29 cellular contexts compared by ENCODE assay signal in the genomic region with DNA sequence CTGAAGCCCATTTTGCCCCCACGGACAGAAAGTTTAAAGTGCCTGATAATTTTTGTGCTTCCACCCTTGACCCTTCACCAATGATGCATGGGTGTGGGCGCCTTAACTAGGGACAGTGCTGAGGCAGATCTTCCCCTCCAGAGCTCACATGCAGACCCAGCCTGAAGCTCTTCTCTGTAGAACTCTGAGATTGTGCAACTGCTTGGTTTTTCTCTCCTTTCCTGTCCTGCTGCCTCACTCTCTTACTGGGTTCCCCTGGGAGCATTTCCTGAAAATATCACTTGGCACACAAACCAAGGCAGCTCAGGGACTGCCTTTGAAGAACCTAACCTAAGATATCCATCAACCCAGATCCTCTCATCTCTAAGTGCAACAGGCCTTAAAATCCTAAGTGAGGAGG.
DNase-seq lines count a peak whose midpoint lies in the region; ATAC-seq, FAIRE-seq and TF ChIP-seq lines count a peak whose summit lies in the region.
"Had no signal": no experiment of that assay in that cellular context is flagged by ENCODE, and none has a peak within 500 bp of the region (broad histone marks: within the 10 kb centered on the region; RNA-seq: fewer than 3 reads in every experiment).

No MANE protein-coding gene starts in this region.

- H3K9me3 Mint-ChIP-seq in activated naive CD8-positive, alpha-beta T cell (ENCODE audit: low read depth): no peaks in the 10 kb centered on the region
- H3K9me3 Mint-ChIP-seq in activated naive CD8-positive, alpha-beta T cell treated with anti-CD3 and anti-CD28 coated beads, Interleukin-2, amount 50 U/mL, for 24 hours: peaks cover 23% of the 10 kb centered on the region
- peaks cover 6% of the 10 kb centered on the region for H3K9me3 Mint-ChIP-seq in endothelial cell (ENCODE audit: unreplicated experiment)

- H3K27ac Mint-ChIP-seq in activated naive CD8-positive, alpha-beta T cell: peak overlapping the region; percentile 5
- no peak overlapping the region for H3K27ac Mint-ChIP-seq in activated naive CD8-positive, alpha-beta T cell treated with anti-CD3 and anti-CD28 coated beads, Interleukin-2, amount 50 U/mL, for 24 hours
- H3K27ac Mint-ChIP-seq in endothelial cell (ENCODE audit: unreplicated experiment): no peak overlapping the region
- H3K27ac Mint-ChIP-seq: HFFc6, WTC11 had no signal

- no peaks in the 10 kb centered on the region for H3K36me3 ChIP-seq in effector memory CD4-positive, alpha-beta T cell (ENCODE audit: control insufficient read depth, insufficient read depth, low read length)
- H3K36me3 ChIP-seq: BE2C, left lung had no signal

- no peak overlapping the region for H3K4me3 Mint-ChIP-seq in activated naive CD8-positive, alpha-beta T cell
- no peak overlapping the region for H3K4me3 Mint-ChIP-seq in activated naive CD8-positive, alpha-beta T cell treated with anti-CD3 and anti-CD28 coated beads, Interleukin-2, amount 50 U/mL, for 24 hours
- H3K4me3 Mint-ChIP-seq in endothelial cell (ENCODE audit: unreplicated experiment): peak overlapping the region; percentile 39
- H3K4me3 Mint-ChIP-seq: HFFc6, naive B cell, WTC11 had no signal

- H3K27ac ChIP-seq in effector memory CD4-positive, alpha-beta T cell (ENCODE audit: insufficient read depth, low read length, poor library complexity, severe bottlenecking): no peak overlapping the region
- H3K27ac ChIP-seq: A549, left lung had no signal

- no peaks in the 10 kb centered on the region for H3K27me3 Mint-ChIP-seq in activated naive CD8-positive, alpha-beta T cell
- H3K27me3 Mint-ChIP-seq in activated naive CD8-positive, alpha-beta T cell treated with anti-CD3 and anti-CD28 coated beads, Interleukin-2, amount 50 U/mL, for 24 hours: no peaks in the 10 kb centered on the region
- peaks cover 7% of the 10 kb centered on the region for H3K27me3 Mint-ChIP-seq in endothelial cell (ENCODE audit: unreplicated experiment)
- H3K27me3 Mint-ChIP-seq: naive B cell had no signal

- no peak for ATAC-seq in activated naive CD8-positive, alpha-beta T cell treated with anti-CD3 and anti-CD28 coated beads, Interleukin-2, amount 50 U/mL, for 24 hours
- no peak for ATAC-seq in GM21360 (IDR thresholded peaks at IDR 0.05; ENCODE audit: unreplicated experiment)
- ATAC-seq: A549, left lung, Right ventricle myocardium inferior, WTC11 had no signal

- no peak for FAIRE-seq in HTR-8/SVneo (lab: Jason Lieb, UNC)
- FAIRE-seq: A549, astrocyte, frontal cortex had no signal

- H3K27me3 ChIP-seq in effector memory CD4-positive, alpha-beta T cell (replicated peaks; ENCODE audit: control insufficient read depth, insufficient read depth, low read length, poor library complexity, severe bottlenecking): no peaks in the 10 kb centered on the region
- H3K27me3 ChIP-seq: BE2C, left lung had no signal

- no peak for TF ChIP-seq CTCF in endothelial cell (IDR thresholded peaks at IDR 0.05; ENCODE audit: unreplicated experiment)

- peaks cover 9% of the 10 kb centered on the region for H3K36me3 Mint-ChIP-seq in activated naive CD8-positive, alpha-beta T cell
- peaks cover 7% of the 10 kb centered on the region for H3K36me3 Mint-ChIP-seq in activated naive CD8-positive, alpha-beta T cell treated with anti-CD3 and anti-CD28 coated beads, Interleukin-2, amount 50 U/mL, for 24 hours (ENCODE audit: low read depth)
- peaks cover 15% of the 10 kb centered on the region for H3K36me3 Mint-ChIP-seq in endothelial cell (ENCODE audit: low read depth, unreplicated experiment)

- no peak overlapping the region for H3K4me3 ChIP-seq in effector memory CD4-positive, alpha-beta T cell (ENCODE audit: insufficient read depth, low read depth, low read length, poor library complexity, severe bottlenecking)
- H3K4me3 ChIP-seq: A549, left lung, smooth muscle cell had no signal

- peaks cover 12% of the 10 kb centered on the region for H3K4me1 Mint-ChIP-seq in activated naive CD8-positive, alpha-beta T cell (ENCODE audit: low read depth)
- H3K4me1 Mint-ChIP-seq in activated naive CD8-positive, alpha-beta T cell treated with anti-CD3 and anti-CD28 coated beads, Interleukin-2, amount 50 U/mL, for 24 hours: peaks cover 8% of the 10 kb centered on the region
- H3K4me1 Mint-ChIP-seq in endothelial cell (ENCODE audit: unreplicated experiment): peaks cover 13% of the 10 kb centered on the region
- H3K4me1 Mint-ChIP-seq: naive B cell had no signal

- H3K4me1 ChIP-seq in effector memory CD4-positive, alpha-beta T cell (ENCODE audit: control insufficient read depth, insufficient read depth, low read length, poor library complexity, severe bottlenecking): no peaks in the 10 kb centered on the region
- H3K4me1 ChIP-seq: A549, BE2C, left lung had no signal

- H3K9me3 ChIP-seq in effector memory CD4-positive, alpha-beta T cell (ENCODE audit: control insufficient read depth, low read length): no peaks in the 10 kb centered on the region
- H3K9me3 ChIP-seq: BE2C had no signal

- DNase-seq in activated naive CD8-positive, alpha-beta T cell treated with anti-CD3 and anti-CD28 coated beads, Interleukin-2, amount 50 U/mL, for 24 hours: no peak
- DNase-seq in MV-4-11 (lab: John Stamatoyannopoulos, UW) (peak; percentile 74), endothelial cell (ENCODE audit: low spot score) (no peak), stromal cell of bone marrow (ENCODE audit: low read depth) (peak; percentile 18), HTR-8/SVneo (ENCODE audit: insufficient read length, low spot score) (no peak)
- no peak for DNase-seq in effector memory CD4-positive, alpha-beta T cell
- DNase-seq: activated naive CD4-positive, alpha-beta T cell treated with anti-CD3 and anti-CD28 coated beads, Interleukin-2, amount 50 U/mL, for 16 hours; BE2C; Calu3; erythroblast; HFFc6; hippocampal formation; left lung; MM.1S; naive B cell; NCI-H1694; NCI-H774; occipital lobe; stimulated activated CD4-positive, alpha-beta T cell treated with anti-CD3 and anti-CD28 coated beads, Interleukin-2, amount 100 ng/mL, for 24 hours; substantia nigra; T1000 had no signal

Comparison
In these comparisons a context has a peak if more than half of its experiments do, and no peak if none do; other contexts are left out.
1. DNase-seq: peak in MV-4-11 (single experiment) and stromal cell of bone marrow (single experiment); none in activated naive CD8-positive, alpha-beta T cell treated with anti-CD3 and anti-CD28 coated beads, Interleukin-2, amount 50 U/mL, for 24 hours (single experiment), endothelial cell (single experiment), HTR-8/SVneo (single experiment) and effector memory CD4-positive, alpha-beta T cell (0 of 3).